In genomic region chr6:141153563-141153962, GRCh38 we compare ENCODE assay signal across 13 cellular contexts.
DNase-seq lines count a peak whose midpoint lies in the region; ATAC-seq and TF ChIP-seq lines count a peak whose summit lies in the region.
"Had no signal": no experiment of that assay in that cellular context is flagged by ENCODE, and none has a peak within 500 bp of the region (broad histone marks: within the 10 kb centered on the region; RNA-seq: fewer than 3 reads in every experiment).

No MANE protein-coding gene starts in this region.

- H3K9me3 ChIP-seq in SK-N-SH = no peaks in the 10 kb centered on the region
- H3K9me3 ChIP-seq: upper lobe of right lung had no signal

- no peak overlapping the region for H2AFZ ChIP-seq in SK-N-SH (ENCODE audit: low read depth)

- no peaks in the 10 kb centered on the region for H3K9me2 ChIP-seq in SK-N-SH

- no peak for TF ChIP-seq RAD21 in SK-N-SH (IDR thresholded peaks at IDR 0.05; ENCODE audit: low read length)

- POLR2A ChIA-PET in SK-N-SH (lab: Yijun Ruan, JAX) = no interaction called here

- no peak for TF ChIP-seq EP300 in SK-N-SH (IDR thresholded peaks at IDR 0.05; ENCODE audit: borderline replicate concordance in 1 of 2, low read depth in 1 of 2, low read length in 1 of 2)

- H3K9ac ChIP-seq in SK-N-SH = no peak overlapping the region

- H4K20me1 ChIP-seq in SK-N-SH (ENCODE audit: insufficient read depth) = no peaks in the 10 kb centered on the region

- 5% methylated on average over 2 of the region's 2 CpGs for WGBS in SK-N-SH (ENCODE audit: low lambda C conversion rate)

- H3K27ac Mint-ChIP-seq in activated naive CD4-positive, alpha-beta T cell treated with anti-CD3 and anti-CD28 coated beads for 36 hours = peak overlapping the region; percentile 56
- H3K27ac Mint-ChIP-seq: activated T-helper 2 cell treated with anti-CD3 and anti-CD28 coated beads, Interferon-gamma antibody, Interleukin-2, Interleukin-4, amounts not matched to agents 10 μg/mL and 5 μg/mL and 100 μg/mL, durations not matched to agents 14 hours and 24 hours and 36 hours; dendritic cell treated with granulocyte-macrophage colony-stimulating factor and Interleukin-4, amounts not matched to agents 40 ng/mL and 50 ng/mL, for 4 days had no signal

- peak; percentile 63 for ATAC-seq in HG02870 (IDR thresholded peaks at IDR 0.05; ENCODE audit: unreplicated experiment)
- ATAC-seq: upper lobe of right lung had no signal

- H3K79me2 ChIP-seq in SK-N-SH (ENCODE audit: insufficient read depth) = no peaks in the 10 kb centered on the region

- H3K4me1 Mint-ChIP-seq in activated naive CD4-positive, alpha-beta T cell treated with anti-CD3 and anti-CD28 coated beads for 36 hours (ENCODE audit: low read depth) = peaks cover 24% of the 10 kb centered on the region

- no peak for TF ChIP-seq CTCF in SK-N-SH (IDR thresholded peaks at IDR 0.05)

- no peaks in the 10 kb centered on the region for H3K27me3 Mint-ChIP-seq in activated naive CD4-positive, alpha-beta T cell treated with anti-CD3 and anti-CD28 coated beads for 36 hours (ENCODE audit: low read depth)
- H3K27me3 Mint-ChIP-seq: dendritic cell treated with granulocyte-macrophage colony-stimulating factor and Interleukin-4, amounts not matched to agents 40 ng/mL and 50 ng/mL, for 4 days had no signal

- peaks cover 8% of the 10 kb centered on the region for H3K9me3 Mint-ChIP-seq in activated naive CD4-positive, alpha-beta T cell treated with anti-CD3 and anti-CD28 coated beads for 36 hours
- H3K9me3 Mint-ChIP-seq: activated T-helper 2 cell treated with anti-CD3 and anti-CD28 coated beads, Interferon-gamma antibody, Interleukin-2, Interleukin-4, amounts not matched to agents 10 μg/mL and 5 μg/mL and 100 μg/mL, durations not matched to agents 14 hours and 24 hours and 36 hours had no signal

- peak; percentile 11 for DNase-seq in activated CD8-positive, alpha-beta memory T cell treated with anti-CD3 and anti-CD28 coated beads, Interleukin-2, amount 50 U/mL, for 1 hour (ENCODE audit: extremely low read depth)
- no peak for DNase-seq in activated CD8-positive, alpha-beta memory T cell treated with anti-CD3 and anti-CD28 coated beads, Interleukin-2, amount 50 U/mL, for 4 hours
- peak; percentile 66 for DNase-seq in activated naive CD4-positive, alpha-beta T cell treated with anti-CD3 and anti-CD28 coated beads for 36 hours
- peak; percentile 27 for DNase-seq in stimulated activated naive CD4-positive, alpha-beta T cell treated with Interleukin-2 at 50 U/mL for 16 hours (lab: John Stamatoyannopoulos, UW)
- DNase-seq in NCI-H510A (lab: John Stamatoyannopoulos, UW) = no peak
- no peak for DNase-seq in SK-N-SH
- no peak for DNase-seq in mesenteric fat pad (ENCODE audit: low spot score)
- DNase-seq: foreskin melanocyte, NCI-H774, upper lobe of right lung had no signal

- no peaks in the 10 kb centered on the region; the same call in 1 of the 2 replicates for H3K27me3 ChIP-seq in SK-N-SH (ENCODE audit: insufficient read depth)
- H3K27me3 ChIP-seq: upper lobe of right lung had no signal

- H3K4me2 ChIP-seq in SK-N-SH = no peak overlapping the region

- H3K36me3 ChIP-seq in SK-N-SH (replicated peaks in 1 of 2; ENCODE audit: control insufficient read depth in 1 of 2, insufficient read depth in 2 of 2, low read length in 1 of 2) = no peaks in the 10 kb centered on the region
- H3K36me3 ChIP-seq: upper lobe of right lung had no signal

- H3K36me3 Mint-ChIP-seq in activated naive CD4-positive, alpha-beta T cell treated with anti-CD3 and anti-CD28 coated beads for 36 hours (ENCODE audit: low read depth) = peaks cover 2% of the 10 kb centered on the region

- no peak overlapping the region for H3K4me3 Mint-ChIP-seq in activated naive CD4-positive, alpha-beta T cell treated with anti-CD3 and anti-CD28 coated beads for 36 hours
- H3K4me3 Mint-ChIP-seq: dendritic cell treated with granulocyte-macrophage colony-stimulating factor and Interleukin-4, amounts not matched to agents 40 ng/mL and 50 ng/mL, for 4 days had no signal

- H3K4me1 ChIP-seq in SK-N-SH (ENCODE audit: control insufficient read depth in 1 of 2, insufficient read depth in 2 of 2, low read depth in 1 of 2, low read length in 1 of 2) = no peaks in the 10 kb centered on the region
- H3K4me1 ChIP-seq: upper lobe of right lung had no signal

- H3K4me3 ChIP-seq in SK-N-SH (ENCODE audit: low read depth in 2 of 2, low read length in 1 of 2) = no peak overlapping the region
- H3K4me3 ChIP-seq: upper lobe of right lung had no signal

- no peak overlapping the region for H3K27ac ChIP-seq in SK-N-SH (ENCODE audit: low read depth in 2 of 2, low read length in 1 of 2)
- H3K27ac ChIP-seq: upper lobe of right lung had no signal

- CTCF ChIA-PET in activated naive CD4-positive, alpha-beta T cell treated with anti-CD3 and anti-CD28 coated beads for 36 hours (lab: Charles Lee) = no interaction called here
- CTCF ChIA-PET in SK-N-SH (lab: Yijun Ruan, JAX) = no interaction called here

- no peaks in the 10 kb centered on the region for H3F3A ChIP-seq in SK-N-SH (replicated peaks; ENCODE audit: insufficient read depth)

- intact Hi-C loops in activated naive CD4-positive, alpha-beta T cell treated with anti-CD3 and anti-CD28 coated beads for 36 hours (cut with micrococcal nuclease) = loop anchor here (1.0 to 5.0 kb wide), 5 partner anchors 154 to 1776 kb away; no protein-coding TSS in a partner anchor

TF ChIP-seq in SK-N-SH, 30 proteins besides CTCF, POLR2A, EP300 and RAD21:
- TF ChIP-seq SMC3 (IDR thresholded peaks at IDR 0.05; ENCODE audit: low read depth, low read length) (no peak), TEAD4 (IDR thresholded peaks at IDR 0.05; ENCODE audit: borderline replicate concordance, insufficient read depth) (no peak), NFIC (IDR thresholded peaks at IDR 0.05; ENCODE audit: borderline replicate concordance) (no peak), GABPA (IDR thresholded peaks at IDR 0.05; ENCODE audit: low read depth) (no peak), SIN3A (IDR thresholded peaks at IDR 0.05; ENCODE audit: borderline replicate concordance, low read depth, low read length) (no peak), REST (IDR thresholded peaks at IDR 0.05; ENCODE audit: low read depth, low read length) (no peak), FOSL2 (IDR thresholded peaks at IDR 0.05; ENCODE audit: borderline replicate concordance, low read depth) (no peak), RXRA (IDR thresholded peaks at IDR 0.05; ENCODE audit: borderline replicate concordance, low read depth) (no peak), EZH2phosphoT487 (IDR thresholded peaks at IDR 0.05; ENCODE audit: borderline replicate concordance, low read depth) (no peak), TCF12 (IDR thresholded peaks at IDR 0.05) (no peak)

Comparison
In these comparisons a context has a peak if more than half of its experiments do, and no peak if none do; other contexts are left out.
1. DNase-seq: peak in activated CD8-positive, alpha-beta memory T cell treated with anti-CD3 and anti-CD28 coated beads, Interleukin-2, amount 50 U/mL, for 1 hour (single experiment), activated naive CD4-positive, alpha-beta T cell treated with anti-CD3 and anti-CD28 coated beads for 36 hours (single experiment) and stimulated activated naive CD4-positive, alpha-beta T cell treated with Interleukin-2 at 50 U/mL for 16 hours (single experiment); none in activated CD8-positive, alpha-beta memory T cell treated with anti-CD3 and anti-CD28 coated beads, Interleukin-2, amount 50 U/mL, for 4 hours (single experiment), NCI-H510A (single experiment), SK-N-SH (single experiment) and mesenteric fat pad (single experiment).